Comparison of ENCODE assay signal across 16 cellular contexts in genomic region chr4:186684889-186685309, GRCh38. TPM values are rescaled to one million over a fixed set of nuclear protein-coding genes. Genes with fewer than 3 reads are reported as not detected.
DNase-seq lines count a peak whose midpoint lies in the region; ATAC-seq and TF ChIP-seq lines count a peak whose summit lies in the region.
"Had no signal": no experiment of that assay in that cellular context is flagged by ENCODE, and none has a peak within 500 bp of the region (broad histone marks: within the 10 kb centered on the region; RNA-seq: fewer than 3 reads in every experiment).

No MANE protein-coding gene starts in this region.

- no peaks in the 10 kb centered on the region for H3K36me3 ChIP-seq in heart right ventricle
- no peaks in the 10 kb centered on the region for H3K36me3 ChIP-seq in muscle layer of colon (ENCODE audit: insufficient read depth, low read length)

- DNase-seq in Right ventricle myocardium superior (no peak), Right ventricle myocardium inferior (ENCODE audit: missing footprints) (no peak), heart right ventricle (no peak), amniotic stem cell (lab: John Stamatoyannopoulos, UW) (no peak), KG1 (lab: John Stamatoyannopoulos, UW) (no peak), iPS-NIHi11 (ENCODE audit: low spot score) (no peak)
- DNase-seq in T-helper 2 cell treated with Interferon-gamma antibody and Interleukin-4, amounts not matched to agents 5 μg/mL and 100 μg/mL, for 36 hours (ENCODE audit: low spot score), result no peak
- DNase-seq: activated naive CD8-positive, alpha-beta T cell treated with anti-CD3 and anti-CD28 coated beads, Interleukin-2, amount 10 ng/mL, durations not matched to agents 7 days and 5 days; DMS 273 treated with DMSO at 0.1 percent for 48 hours; NCI-H1436; NCI-H526; SIG-M5 had no signal

- H3K27me3 Mint-ChIP-seq in T-helper 2 cell treated with Interferon-gamma antibody and Interleukin-4, amounts not matched to agents 5 μg/mL and 100 μg/mL, for 36 hours (ENCODE audit: low read depth), result no peaks in the 10 kb centered on the region
- H3K27me3 Mint-ChIP-seq: activated naive CD8-positive, alpha-beta T cell treated with anti-CD3 and anti-CD28 coated beads, Interleukin-2, amount 10 ng/mL, durations not matched to agents 7 days and 5 days; dendritic cell treated with granulocyte-macrophage colony-stimulating factor and Interleukin-4, amounts not matched to agents 40 ng/mL and 50 ng/mL, for 4 days; IgD-negative memory B cell had no signal

- ATAC-seq in Right ventricle myocardium superior (ENCODE audit: poor library complexity) (peak; percentile 55), Right ventricle myocardium inferior (no peak), heart right ventricle (peak in 1 of 8 donors; percentile 55)

- peaks cover 5% of the 10 kb centered on the region for H3K9me3 Mint-ChIP-seq in T-helper 2 cell treated with Interferon-gamma antibody and Interleukin-4, amounts not matched to agents 5 μg/mL and 100 μg/mL, for 36 hours
- H3K9me3 Mint-ChIP-seq: activated naive CD8-positive, alpha-beta T cell treated with anti-CD3 and anti-CD28 coated beads, Interleukin-2, amount 10 ng/mL, durations not matched to agents 7 days and 5 days; dendritic cell treated with granulocyte-macrophage colony-stimulating factor and Interleukin-4, amounts not matched to agents 40 ng/mL and 50 ng/mL, for 4 days had no signal

- H3K4me1 ChIP-seq in heart right ventricle, result peaks cover 0 to 66% (median 36%) of the 10 kb centered on the region in 9 donors
- peaks cover 54% of the 10 kb centered on the region for H3K4me1 ChIP-seq in muscle layer of colon (ENCODE audit: insufficient read depth, low read length)

- H3K27me3 ChIP-seq in heart right ventricle, result no peaks in the 10 kb centered on the region
- H3K27me3 ChIP-seq in muscle layer of colon (ENCODE audit: control insufficient read depth in 1 of 2, insufficient read depth in 2 of 2, low read length in 2 of 2), result no peaks in the 10 kb centered on the region

- no peaks in the 10 kb centered on the region for H3K36me3 Mint-ChIP-seq in T-helper 2 cell treated with Interferon-gamma antibody and Interleukin-4, amounts not matched to agents 5 μg/mL and 100 μg/mL, for 36 hours (ENCODE audit: low read depth)
- H3K36me3 Mint-ChIP-seq: activated naive CD8-positive, alpha-beta T cell treated with anti-CD3 and anti-CD28 coated beads, Interleukin-2, amount 10 ng/mL, durations not matched to agents 7 days and 5 days; IgD-negative memory B cell had no signal

- no peak overlapping the region for H3K27ac Mint-ChIP-seq in T-helper 2 cell treated with Interferon-gamma antibody and Interleukin-4, amounts not matched to agents 5 μg/mL and 100 μg/mL, for 36 hours
- H3K27ac Mint-ChIP-seq: activated naive CD8-positive, alpha-beta T cell treated with anti-CD3 and anti-CD28 coated beads, Interleukin-2, amount 10 ng/mL, durations not matched to agents 7 days and 5 days; dendritic cell treated with granulocyte-macrophage colony-stimulating factor and Interleukin-4, amounts not matched to agents 40 ng/mL and 50 ng/mL, for 4 days; IgD-negative memory B cell had no signal

- peak overlapping the region; percentile 16 for H3K9ac ChIP-seq in muscle layer of colon (ENCODE audit: low read length)

- 40 to 52% methylated on average over 5 of the region's 5 CpGs for WGBS in heart right ventricle, 2 donors

- intact Hi-C loops in Right ventricle myocardium superior (cut with DNase I), result loop anchor here (5.0 kb wide), 1 partner anchor 37 kb away; the partner anchor contains the start of gene FAT1
- intact Hi-C loops in Right ventricle myocardium inferior (cut with DNase I), result no loop called here
- intact Hi-C loops in heart right ventricle (cut with DNase I), result no loop called here

- H3K9me3 ChIP-seq in heart right ventricle, result no peaks in the 10 kb centered on the region
- no peaks in the 10 kb centered on the region for H3K9me3 ChIP-seq in muscle layer of colon (ENCODE audit: low read length)

- no peaks in the 10 kb centered on the region for H3K4me1 Mint-ChIP-seq in T-helper 2 cell treated with Interferon-gamma antibody and Interleukin-4, amounts not matched to agents 5 μg/mL and 100 μg/mL, for 36 hours (ENCODE audit: low read depth)
- H3K4me1 Mint-ChIP-seq: activated naive CD8-positive, alpha-beta T cell treated with anti-CD3 and anti-CD28 coated beads, Interleukin-2, amount 10 ng/mL, durations not matched to agents 7 days and 5 days; IgD-negative memory B cell had no signal

- no peak for TF ChIP-seq CTCF in heart right ventricle (IDR thresholded peaks at IDR 0.05)

- H3K4me3 ChIP-seq in heart right ventricle (peak overlapping the region in 1 of 10 donors; percentile 1), muscle layer of colon (ENCODE audit: low read depth in 1 of 2, low read length in 2 of 2) (peak overlapping the region in 1 of 2 donors; percentile 15)

- H3K27ac ChIP-seq in heart right ventricle (peak overlapping the region in 8 of 10 donors; percentile 2 to 75 (median 58)), muscle layer of colon (ENCODE audit: low read depth, low read length) (peak overlapping the region; percentile 83)
- H3K27ac ChIP-seq: VCaP had no signal

- no peak overlapping the region for H3K4me3 Mint-ChIP-seq in T-helper 2 cell treated with Interferon-gamma antibody and Interleukin-4, amounts not matched to agents 5 μg/mL and 100 μg/mL, for 36 hours
- H3K4me3 Mint-ChIP-seq: activated naive CD8-positive, alpha-beta T cell treated with anti-CD3 and anti-CD28 coated beads, Interleukin-2, amount 10 ng/mL, durations not matched to agents 7 days and 5 days; dendritic cell treated with granulocyte-macrophage colony-stimulating factor and Interleukin-4, amounts not matched to agents 40 ng/mL and 50 ng/mL, for 4 days; IgD-negative memory B cell had no signal

RNA-seq across cellular contexts. Expression of gene FAT1, which starts 38.8 kb away (rescaled TPM):
- 48.0 TPM for total RNA-seq in Right ventricle myocardium superior
- total RNA-seq in Right ventricle myocardium inferior, result 55.2 TPM
- total RNA-seq in heart right ventricle, result 100 to 1,000 TPM in 3 of 10 donors, 10 to 100 TPM in 7; 48.5 to 131 (median 82.8) TPM
- polyA plus RNA-seq in heart right ventricle, result 10 to 100 TPM; 20.4 to 43.2 TPM
- total RNA-seq: activated naive CD8-positive, alpha-beta T cell treated with anti-CD3 and anti-CD28 coated beads, Interleukin-2, amount 10 ng/mL, durations not matched to agents 7 days and 5 days had no signal
- polyA plus RNA-seq: IgD-negative memory B cell had no signal
